Comparison of ENCODE assay signal across 31 cellular contexts in the genomic region with DNA sequence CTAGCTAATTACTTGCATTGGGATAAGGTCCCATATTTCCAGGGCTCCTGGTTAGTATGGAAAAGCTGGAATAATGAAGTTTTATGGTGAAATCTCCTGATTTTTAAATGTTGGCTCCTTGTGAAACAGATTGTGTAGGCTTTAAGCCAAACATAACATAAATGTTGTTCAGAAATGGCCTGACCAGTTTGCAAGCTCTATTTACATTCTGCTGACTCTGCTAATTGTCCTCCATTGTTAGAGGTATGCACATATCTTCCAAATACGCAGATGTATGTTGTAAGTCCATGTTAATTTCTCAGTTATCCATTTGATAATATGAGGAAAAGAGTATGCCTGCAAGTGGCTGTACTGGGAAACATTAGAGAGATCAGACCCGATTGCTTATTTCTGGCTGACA.
"Had no signal": no experiment of that assay in that cellular context is flagged by ENCODE, and none has a peak within 500 bp of the region (broad histone marks: within the 10 kb centered on the region; RNA-seq: fewer than 3 reads in every experiment).

No MANE protein-coding gene starts in this region.

- H3K4me3 ChIP-seq: adrenal gland, body of pancreas, colonic mucosa, esophagus squamous epithelium, heart left ventricle had no signal

- H3K36me3 ChIP-seq: adrenal gland, colonic mucosa, esophagus squamous epithelium, heart left ventricle, WERI-Rb-1 had no signal

- H3K27me3 ChIP-seq: adrenal gland, body of pancreas, colonic mucosa, esophagus squamous epithelium, heart left ventricle had no signal

- H3K27ac ChIP-seq: adrenal gland, body of pancreas, colonic mucosa, epithelial cell of prostate, esophagus squamous epithelium, heart left ventricle, WERI-Rb-1 had no signal

- FAIRE-seq: endometrium, endothelial cell of umbilical vein, frontal cortex had no signal

- H3K9me3 ChIP-seq: adrenal gland, body of pancreas, colonic mucosa, esophagus squamous epithelium, heart left ventricle had no signal

- H3K4me1 ChIP-seq: adrenal gland, body of pancreas, colonic mucosa, esophagus squamous epithelium, heart left ventricle had no signal

- ATAC-seq: activated CD4-positive, CD25-positive, alpha-beta regulatory T cell treated with anti-CD3 and anti-CD28 coated beads, Interleukin-2, amount 50 U/mL, for 24 hours; activated CD8-positive, alpha-beta T cell treated with anti-CD3 and anti-CD28 coated beads for 36 hours; activated T-cell treated with anti-CD3 and anti-CD28 coated beads, Interleukin-2, amount 50 U/mL, for 4 hours; activated T-helper 17 cell treated with anti-CD3 and anti-CD28 coated beads, Interleukin-2, amount 50 U/mL, for 72 hours; body of pancreas; heart left ventricle; T-helper 17 cell had no signal

- DNase-seq: activated B cell treated with CpG ODN at 0.5 μM for 24 hours; activated CD4-positive, alpha-beta T cell treated with anti-CD3 and anti-CD28 coated beads for 48 hours; activated CD4-positive, alpha-beta T cell treated with anti-CD3 and anti-CD28 coated beads, Interleukin-2, amount 50 U/mL, for 1 hour; activated CD4-positive, alpha-beta T cell treated with anti-CD3 and anti-CD28 coated beads, Interleukin-2, amount 50 U/mL, for 48 hours; activated CD8-positive, alpha-beta memory T cell treated with anti-CD3 and anti-CD28 coated beads for 24 hours; activated CD8-positive, alpha-beta T cell treated with anti-CD3 and anti-CD28 coated beads for 36 hours; activated effector memory CD4-positive, alpha-beta T cell treated with Interleukin-2 at 50 U/mL for 16 hours; activated gamma-delta T cell treated with Interleukin-2 at 50 U/mL for 16 hours; activated naive CD4-positive, alpha-beta T cell treated with anti-CD3 and anti-CD28 coated beads, Interleukin-2, amount 50 U/mL, for 16 hours; activated naive CD4-positive, alpha-beta T cell treated with Interleukin-2 at 50 U/mL for 16 hours; activated T-cell treated with anti-CD3 and anti-CD28 coated beads, Interleukin-2, amount 50 U/mL, for 4 hours; adrenal gland; amygdala; aorta; body of pancreas; caudate nucleus; cerebellar nuclear complex; colonic mucosa; effector CD8-positive, alpha-beta T cell; esophagus squamous epithelium; glutamatergic neuron; heart left ventricle; T-helper 17 cell; T1000; WERI-Rb-1 had no signal
